1 cellular context compared by ENCODE assay signal in the genomic region with DNA sequence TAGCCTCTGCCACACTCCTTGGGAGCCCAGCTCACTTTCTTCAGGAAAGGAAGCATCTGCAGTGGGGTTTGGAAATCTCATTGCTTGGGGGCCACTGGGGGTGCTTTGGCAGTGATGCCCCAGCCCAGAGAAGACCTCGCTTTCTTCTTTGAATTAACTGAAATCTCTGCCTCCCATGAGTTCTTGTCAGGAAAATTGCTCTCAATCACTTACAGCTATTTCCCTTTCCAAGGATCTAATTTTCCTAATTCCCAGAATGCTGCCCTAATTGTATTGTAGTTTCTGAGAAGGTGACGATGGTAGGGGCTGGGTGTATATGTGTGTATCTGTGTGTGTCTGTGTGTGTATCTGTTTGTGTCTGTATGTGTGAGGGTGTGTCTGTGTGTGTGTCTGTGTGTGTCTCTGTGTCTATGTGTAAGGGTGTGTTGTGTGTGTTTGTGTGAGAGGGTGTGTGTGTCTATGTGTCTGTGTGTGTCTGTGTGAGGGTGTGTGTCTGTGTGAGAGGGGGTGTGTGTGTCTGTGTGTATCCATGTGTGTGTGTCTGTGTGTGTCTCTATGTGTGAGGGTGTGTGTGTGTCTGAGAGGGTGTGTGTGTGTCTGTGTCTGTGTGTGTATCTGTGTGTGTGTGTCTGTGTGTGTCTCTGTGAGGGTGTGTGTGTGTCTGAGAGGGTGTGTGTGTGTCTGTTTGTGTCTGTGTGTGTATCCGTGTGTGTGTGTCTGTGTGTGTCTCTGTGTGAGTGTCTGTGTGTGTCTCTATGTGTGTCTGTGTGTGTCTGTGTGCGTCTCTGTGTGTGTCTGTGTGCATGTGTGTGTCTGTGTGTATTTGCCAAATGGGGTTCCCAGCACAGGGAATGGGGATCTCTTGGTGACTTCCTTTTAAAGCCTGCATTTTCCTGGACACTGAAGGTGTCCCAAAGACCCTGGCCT.
TF ChIP-seq lines count a peak whose summit lies in the region.

No MANE protein-coding gene starts in this region.

TF ChIP-seq in GM23338, 12 proteins besides CTCF, POLR2A, EP300 and RAD21 (continued from another document):
- TF ChIP-seq, protein P1, sequence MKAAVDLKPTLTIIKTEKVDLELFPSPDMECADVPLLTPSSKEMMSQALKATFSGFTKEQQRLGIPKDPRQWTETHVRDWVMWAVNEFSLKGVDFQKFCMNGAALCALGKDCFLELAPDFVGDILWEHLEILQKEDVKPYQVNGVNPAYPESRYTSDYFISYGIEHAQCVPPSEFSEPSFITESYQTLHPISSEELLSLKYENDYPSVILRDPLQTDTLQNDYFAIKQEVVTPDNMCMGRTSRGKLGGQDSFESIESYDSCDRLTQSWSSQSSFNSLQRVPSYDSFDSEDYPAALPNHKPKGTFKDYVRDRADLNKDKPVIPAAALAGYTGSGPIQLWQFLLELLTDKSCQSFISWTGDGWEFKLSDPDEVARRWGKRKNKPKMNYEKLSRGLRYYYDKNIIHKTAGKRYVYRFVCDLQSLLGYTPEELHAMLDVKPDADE (IDR thresholded peaks at IDR 0.05): no peak
- TF ChIP-seq ZNF331 (CRISPR knock-in tag; IDR thresholded peaks at IDR 0.05; ENCODE audit: low read depth) (no peak), POLR2AphosphoS5 (IDR thresholded peaks at IDR 0.05; ENCODE audit: low read depth) (no peak), NANOG (IDR thresholded peaks at IDR 0.05; ENCODE audit: borderline replicate concordance) (no peak), JUNB (IDR thresholded peaks at IDR 0.05; ENCODE audit: unreplicated experiment) (no peak), STAT1 (IDR thresholded peaks at IDR 0.05; ENCODE audit: unreplicated experiment) (no peak), EZH2 (IDR thresholded peaks at IDR 0.05; ENCODE audit: low read depth, unreplicated experiment) (no peak), CREB1 (CRISPR knock-in tag; IDR thresholded peaks at IDR 0.05; ENCODE audit: low read depth) (no peak)
- TF ChIP-seq, protein P2, sequence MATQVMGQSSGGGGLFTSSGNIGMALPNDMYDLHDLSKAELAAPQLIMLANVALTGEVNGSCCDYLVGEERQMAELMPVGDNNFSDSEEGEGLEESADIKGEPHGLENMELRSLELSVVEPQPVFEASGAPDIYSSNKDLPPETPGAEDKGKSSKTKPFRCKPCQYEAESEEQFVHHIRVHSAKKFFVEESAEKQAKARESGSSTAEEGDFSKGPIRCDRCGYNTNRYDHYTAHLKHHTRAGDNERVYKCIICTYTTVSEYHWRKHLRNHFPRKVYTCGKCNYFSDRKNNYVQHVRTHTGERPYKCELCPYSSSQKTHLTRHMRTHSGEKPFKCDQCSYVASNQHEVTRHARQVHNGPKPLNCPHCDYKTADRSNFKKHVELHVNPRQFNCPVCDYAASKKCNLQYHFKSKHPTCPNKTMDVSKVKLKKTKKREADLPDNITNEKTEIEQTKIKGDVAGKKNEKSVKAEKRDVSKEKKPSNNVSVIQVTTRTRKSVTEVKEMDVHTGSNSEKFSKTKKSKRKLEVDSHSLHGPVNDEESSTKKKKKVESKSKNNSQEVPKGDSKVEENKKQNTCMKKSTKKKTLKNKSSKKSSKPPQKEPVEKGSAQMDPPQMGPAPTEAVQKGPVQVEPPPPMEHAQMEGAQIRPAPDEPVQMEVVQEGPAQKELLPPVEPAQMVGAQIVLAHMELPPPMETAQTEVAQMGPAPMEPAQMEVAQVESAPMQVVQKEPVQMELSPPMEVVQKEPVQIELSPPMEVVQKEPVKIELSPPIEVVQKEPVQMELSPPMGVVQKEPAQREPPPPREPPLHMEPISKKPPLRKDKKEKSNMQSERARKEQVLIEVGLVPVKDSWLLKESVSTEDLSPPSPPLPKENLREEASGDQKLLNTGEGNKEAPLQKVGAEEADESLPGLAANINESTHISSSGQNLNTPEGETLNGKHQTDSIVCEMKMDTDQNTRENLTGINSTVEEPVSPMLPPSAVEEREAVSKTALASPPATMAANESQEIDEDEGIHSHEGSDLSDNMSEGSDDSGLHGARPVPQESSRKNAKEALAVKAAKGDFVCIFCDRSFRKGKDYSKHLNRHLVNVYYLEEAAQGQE (IDR thresholded peaks at IDR 0.05; ENCODE audit: unreplicated experiment): no peak
- TF ChIP-seq, protein P3, sequence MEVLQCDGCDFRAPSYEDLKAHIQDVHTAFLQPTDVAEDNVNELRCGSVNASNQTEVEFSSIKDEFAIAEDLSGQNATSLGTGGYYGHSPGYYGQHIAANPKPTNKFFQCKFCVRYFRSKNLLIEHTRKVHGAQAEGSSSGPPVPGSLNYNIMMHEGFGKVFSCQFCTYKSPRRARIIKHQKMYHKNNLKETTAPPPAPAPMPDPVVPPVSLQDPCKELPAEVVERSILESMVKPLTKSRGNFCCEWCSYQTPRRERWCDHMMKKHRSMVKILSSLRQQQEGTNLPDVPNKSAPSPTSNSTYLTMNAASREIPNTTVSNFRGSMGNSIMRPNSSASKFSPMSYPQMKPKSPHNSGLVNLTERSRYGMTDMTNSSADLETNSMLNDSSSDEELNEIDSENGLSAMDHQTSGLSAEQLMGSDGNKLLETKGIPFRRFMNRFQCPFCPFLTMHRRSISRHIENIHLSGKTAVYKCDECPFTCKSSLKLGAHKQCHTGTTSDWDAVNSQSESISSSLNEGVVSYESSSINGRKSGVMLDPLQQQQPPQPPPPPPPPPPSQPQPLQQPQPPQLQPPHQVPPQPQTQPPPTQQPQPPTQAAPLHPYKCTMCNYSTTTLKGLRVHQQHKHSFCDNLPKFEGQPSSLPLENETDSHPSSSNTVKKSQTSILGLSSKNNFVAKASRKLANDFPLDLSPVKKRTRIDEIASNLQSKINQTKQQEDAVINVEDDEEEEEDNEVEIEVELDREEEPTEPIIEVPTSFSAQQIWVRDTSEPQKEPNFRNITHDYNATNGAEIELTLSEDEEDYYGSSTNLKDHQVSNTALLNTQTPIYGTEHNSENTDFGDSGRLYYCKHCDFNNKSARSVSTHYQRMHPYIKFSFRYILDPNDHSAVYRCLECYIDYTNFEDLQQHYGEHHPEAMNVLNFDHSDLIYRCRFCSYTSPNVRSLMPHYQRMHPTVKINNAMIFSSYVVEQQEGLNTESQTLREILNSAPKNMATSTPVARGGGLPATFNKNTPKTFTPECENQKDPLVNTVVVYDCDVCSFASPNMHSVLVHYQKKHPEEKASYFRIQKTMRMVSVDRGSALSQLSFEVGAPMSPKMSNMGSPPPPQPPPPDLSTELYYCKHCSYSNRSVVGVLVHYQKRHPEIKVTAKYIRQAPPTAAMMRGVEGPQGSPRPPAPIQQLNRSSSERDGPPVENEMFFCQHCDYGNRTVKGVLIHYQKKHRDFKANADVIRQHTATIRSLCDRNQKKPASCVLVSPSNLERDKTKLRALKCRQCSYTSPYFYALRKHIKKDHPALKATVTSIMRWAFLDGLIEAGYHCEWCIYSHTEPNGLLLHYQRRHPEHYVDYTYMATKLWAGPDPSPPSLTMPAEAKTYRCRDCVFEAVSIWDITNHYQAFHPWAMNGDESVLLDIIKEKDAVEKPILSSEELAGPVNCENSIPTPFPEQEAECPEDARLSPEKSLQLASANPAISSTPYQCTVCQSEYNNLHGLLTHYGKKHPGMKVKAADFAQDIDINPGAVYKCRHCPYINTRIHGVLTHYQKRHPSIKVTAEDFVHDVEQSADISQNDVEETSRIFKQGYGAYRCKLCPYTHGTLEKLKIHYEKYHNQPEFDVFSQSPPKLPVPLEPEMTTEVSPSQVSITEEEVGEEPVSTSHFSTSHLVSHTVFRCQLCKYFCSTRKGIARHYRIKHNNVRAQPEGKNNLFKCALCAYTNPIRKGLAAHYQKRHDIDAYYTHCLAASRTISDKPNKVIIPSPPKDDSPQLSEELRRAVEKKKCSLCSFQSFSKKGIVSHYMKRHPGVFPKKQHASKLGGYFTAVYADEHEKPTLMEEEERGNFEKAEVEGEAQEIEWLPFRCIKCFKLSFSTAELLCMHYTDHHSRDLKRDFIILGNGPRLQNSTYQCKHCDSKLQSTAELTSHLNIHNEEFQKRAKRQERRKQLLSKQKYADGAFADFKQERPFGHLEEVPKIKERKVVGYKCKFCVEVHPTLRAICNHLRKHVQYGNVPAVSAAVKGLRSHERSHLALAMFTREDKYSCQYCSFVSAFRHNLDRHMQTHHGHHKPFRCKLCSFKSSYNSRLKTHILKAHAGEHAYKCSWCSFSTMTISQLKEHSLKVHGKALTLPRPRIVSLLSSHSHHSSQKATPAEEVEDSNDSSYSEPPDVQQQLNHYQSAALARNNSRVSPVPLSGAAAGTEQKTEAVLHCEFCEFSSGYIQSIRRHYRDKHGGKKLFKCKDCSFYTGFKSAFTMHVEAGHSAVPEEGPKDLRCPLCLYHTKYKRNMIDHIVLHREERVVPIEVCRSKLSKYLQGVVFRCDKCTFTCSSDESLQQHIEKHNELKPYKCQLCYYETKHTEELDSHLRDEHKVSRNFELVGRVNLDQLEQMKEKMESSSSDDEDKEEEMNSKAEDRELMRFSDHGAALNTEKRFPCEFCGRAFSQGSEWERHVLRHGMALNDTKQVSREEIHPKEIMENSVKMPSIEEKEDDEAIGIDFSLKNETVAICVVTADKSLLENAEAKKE (CRISPR knock-in tag; IDR thresholded peaks at IDR 0.05): no peak
